19 cellular contexts compared by ENCODE assay signal in genomic region chr1:17935230-17935629, GRCh38.
A peak's percentile ranks its signal among the peaks of the same experiment; 100 is the strongest.
DNase-seq lines count a peak whose midpoint lies in the region; ATAC-seq and TF ChIP-seq lines count a peak whose summit lies in the region.
"Had no signal": no experiment of that assay in that cellular context is flagged by ENCODE, and none has a peak within 500 bp of the region (broad histone marks: within the 10 kb centered on the region; RNA-seq: fewer than 3 reads in every experiment).

No MANE protein-coding gene starts in this region.

- H3K9me3 Mint-ChIP-seq in chondrocyte (ENCODE audit: low read depth) = peaks cover 6% of the 10 kb centered on the region
- peaks cover 0 to 15% (median 4%) of the 10 kb centered on the region in 9 donors for H3K9me3 Mint-ChIP-seq in naive thymus-derived CD8-positive, alpha-beta T cell
- H3K9me3 Mint-ChIP-seq: CD4-positive, alpha-beta T cell had no signal

- no peaks in the 10 kb centered on the region for H3K36me3 ChIP-seq in adrenal gland (replicated peaks in 1 of 2)

- TF ChIP-seq POLR2A in adrenal gland (IDR thresholded peaks at IDR 0.05) = no peak

- H3K27me3 ChIP-seq in adrenal gland = peaks cover 4% of the 10 kb centered on the region

- H3K9me3 ChIP-seq in adrenal gland (replicated peaks in 1 of 3) = no peaks in the 10 kb centered on the region
- H3K9me3 ChIP-seq: A549 had no signal

- no peak overlapping the region for H3K4me3 Mint-ChIP-seq in chondrocyte (ENCODE audit: unreplicated experiment)
- H3K4me3 Mint-ChIP-seq in naive thymus-derived CD8-positive, alpha-beta T cell = no peak overlapping the region
- H3K4me3 Mint-ChIP-seq: CD4-positive, alpha-beta T cell; GM23338; IgD-negative memory B cell had no signal

- H3K27ac Mint-ChIP-seq in chondrocyte (ENCODE audit: unreplicated experiment) = no peak overlapping the region
- H3K27ac Mint-ChIP-seq in naive thymus-derived CD8-positive, alpha-beta T cell = no peak overlapping the region
- H3K27ac Mint-ChIP-seq: CD4-positive, alpha-beta T cell; GM23338; IgD-negative memory B cell had no signal

- H3K27ac ChIP-seq in adrenal gland = no peak overlapping the region
- H3K27ac ChIP-seq: 22Rv1, A549, C4-2B had no signal

- H3K27me3 Mint-ChIP-seq in chondrocyte (ENCODE audit: low read depth) = peaks cover 26% of the 10 kb centered on the region
- peaks cover 2 to 26% (median 8%) of the 10 kb centered on the region in 5 donors for H3K27me3 Mint-ChIP-seq in naive thymus-derived CD8-positive, alpha-beta T cell
- H3K27me3 Mint-ChIP-seq: IgD-negative memory B cell had no signal

- H3K36me3 Mint-ChIP-seq in chondrocyte (ENCODE audit: low read depth) = no peaks in the 10 kb centered on the region
- H3K36me3 Mint-ChIP-seq in naive thymus-derived CD8-positive, alpha-beta T cell = no peaks in the 10 kb centered on the region
- H3K36me3 Mint-ChIP-seq: IgD-negative memory B cell had no signal

- DNase-seq in DMS53 (lab: John Stamatoyannopoulos, UW) (peak; percentile 33), DMS53 treated with DMSO at 0.1 percent for 48 hours (lab: John Stamatoyannopoulos, UW; ENCODE audit: unreplicated experiment) (no peak), chondrocyte (ENCODE audit: low spot score) (peak; percentile 7), left colon (no peak), posterior vena cava (ENCODE audit: low spot score) (peak; percentile 5), adrenal gland (no peak), GF-D8 (lab: John Stamatoyannopoulos, UW) (no peak)
- DNase-seq in naive thymus-derived CD8-positive, alpha-beta T cell = no peak
- DNase-seq: AML-193; CD4-positive, alpha-beta T cell; DMS153; DND-41; EL; H7 had no signal

- H3K4me1 ChIP-seq in adrenal gland (replicated peaks in 1 of 2) = no peaks in the 10 kb centered on the region
- H3K4me1 ChIP-seq: A549 had no signal

- peak; percentile 93 for ATAC-seq in left colon
- no peak for ATAC-seq in naive thymus-derived CD8-positive, alpha-beta T cell
- ATAC-seq: A549, GM23338 had no signal

- intact Hi-C loops in left colon (cut with DNase I, micrococcal nuclease) (no loop called here), posterior vena cava (cut with DNase I) (no loop called here), adrenal gland (cut with DNase I) (no loop called here)

- 69 to 73% (median 70%) methylated on average over 6 of the region's 6 CpGs for WGBS in adrenal gland, 4 donors

- H3K4me1 Mint-ChIP-seq in chondrocyte (ENCODE audit: low read depth) = no peaks in the 10 kb centered on the region
- no peaks in the 10 kb centered on the region for H3K4me1 Mint-ChIP-seq in naive thymus-derived CD8-positive, alpha-beta T cell
- H3K4me1 Mint-ChIP-seq: GM23338, IgD-negative memory B cell had no signal

- H3K4me3 ChIP-seq in adrenal gland = no peak overlapping the region
- H3K4me3 ChIP-seq: A549, GM23338 had no signal

- POLR2A ChIA-PET in naive thymus-derived CD8-positive, alpha-beta T cell (lab: Charles Lee) = no interaction called here

- TF ChIP-seq CTCF in chondrocyte (IDR thresholded peaks at IDR 0.05) = no peak
- TF ChIP-seq CTCF in adrenal gland (IDR thresholded peaks at IDR 0.05) = no peak

Comparison
In these comparisons a context has a peak if more than half of its experiments do, and no peak if none do; other contexts are left out.
1. DNase-seq: peak in DMS53 (single experiment), chondrocyte (single experiment) and posterior vena cava (single experiment); none in DMS53 treated with DMSO at 0.1 percent for 48 hours (single experiment), left colon (0 of 2), adrenal gland (0 of 7), naive thymus-derived CD8-positive, alpha-beta T cell (0 of 10) and GF-D8 (single experiment).